Comparison of ENCODE assay signal across 11 cellular contexts in the genomic region with DNA sequence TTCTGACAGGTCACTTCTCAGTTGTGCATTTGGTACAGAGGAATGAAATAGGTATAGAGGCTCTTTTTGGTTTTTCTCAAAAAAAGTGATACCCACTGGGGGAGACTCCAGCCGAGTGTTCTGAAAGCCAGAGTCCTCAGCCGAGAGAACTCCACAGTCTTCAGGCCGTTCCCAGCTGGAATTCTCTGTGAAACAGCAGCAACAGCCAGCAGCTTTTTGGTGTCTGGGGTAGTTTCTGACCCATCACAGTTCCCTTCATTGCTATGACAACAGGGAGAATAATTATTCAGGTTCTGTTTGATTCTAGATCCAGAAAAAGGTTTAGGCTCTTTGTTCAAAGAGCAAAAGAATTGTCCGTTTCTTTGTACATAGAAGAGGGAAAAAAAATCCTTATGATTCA.
DNase-seq lines count a peak whose midpoint lies in the region; ATAC-seq and TF ChIP-seq lines count a peak whose summit lies in the region.
"Had no signal": no experiment of that assay in that cellular context is flagged by ENCODE, and none has a peak within 500 bp of the region (broad histone marks: within the 10 kb centered on the region; RNA-seq: fewer than 3 reads in every experiment).

No MANE protein-coding gene starts in this region.

- in situ Hi-C loops in KBM-7 (cut with MboI; ENCODE audit: low pct_unique_long_range_greater_than_20kb, low sequenced_read_pairs) = no loop called here

- peaks cover 0 to 3% (median 0%) of the 10 kb centered on the region in 3 donors for H3K36me3 Mint-ChIP-seq in immature natural killer cell

- H2AFZ ChIP-seq in HCT116 (ENCODE audit: low read depth, low read length, poor library complexity, severe bottlenecking) = no peak overlapping the region

- peaks cover 19% of the 10 kb centered on the region for H3K79me2 ChIP-seq in HCT116 (ENCODE audit: insufficient read depth, low read length)

- H3K36me3 ChIP-seq in HCT116 (ENCODE audit: control insufficient read depth in 1 of 2, insufficient read depth in 2 of 2, low read length in 2 of 2) (no peaks in the 10 kb centered on the region), body of pancreas (replicated peaks in 1 of 2; ENCODE audit: insufficient read depth in 1 of 2, low read depth in 2 of 2) (no peaks in the 10 kb centered on the region), rectal smooth muscle tissue (ENCODE audit: control insufficient read depth, insufficient read depth, low read length) (no peaks in the 10 kb centered on the region)

- H4K20me1 ChIP-seq in HCT116 (ENCODE audit: insufficient read depth) = peaks cover 7% of the 10 kb centered on the region; the same call in 1 of the 2 replicates

- no peaks in the 10 kb centered on the region for H3K9me2 ChIP-seq in HCT116 (ENCODE audit: insufficient read depth)

- RAD21 ChIA-PET in HCT116 (lab: Charles Lee; ENCODE audit: low non-redundant PET in 1 of 2, low total read pairs in 2 of 2, uncharacterized antibody in 2 of 2, unreplicated experiment in 2 of 2) = no interaction called here

- intact Hi-C loops in HCT116 (cut with micrococcal nuclease) = loop anchor here (2.0 kb wide), 1 partner anchor 54 kb away; no protein-coding TSS in a partner anchor
- intact Hi-C loops in body of pancreas (cut with DNase I) = no loop called here
- intact Hi-C loops in right cardiac atrium (cut with DNase I) = no loop called here

- no TSS peak for BruUV-seq in HCT116 (replicated peaks; lab: Mats Ljungman, UMichigan)

- DNase-seq in HCT116 (ENCODE audit: low read depth, low spot score) (no peak), body of pancreas (no peak), right cardiac atrium (no peak), KBM-7 (no peak), immature natural killer cell (no peak), NCI-H526 treated with DMSO at 0.1 percent for 48 hours (lab: John Stamatoyannopoulos, UW) (no peak)
- DNase-seq in NK-92 treated with Interleukin-12 subunit alpha and Interleukin-12 subunit beta, amount 100 ng/mL, for 24 hours (lab: John Stamatoyannopoulos, UW) = no peak
- DNase-seq: activated naive CD4-positive, alpha-beta T cell treated with anti-CD3 and anti-CD28 coated beads for 36 hours; naive thymus-derived CD4-positive, alpha-beta T cell; stimulated activated CD4-positive, alpha-beta T cell treated with anti-CD3 and anti-CD28 coated beads, Interleukin-4, amount 100 ng/mL, for 1 hour had no signal

- TF ChIP-seq CTCF in HCT116 (IDR thresholded peaks at IDR 0.05 in 2 of 3, conservative IDR thresholded peaks at IDR 0.05 in 1 of 3; ENCODE audit: borderline replicate concordance in 1 of 3, insufficient read depth in 1 of 3, low read depth in 2 of 3, low read length in 2 of 3) (no peak), body of pancreas (IDR thresholded peaks at IDR 0.05) (no peak)

- H3K9me3 Mint-ChIP-seq in immature natural killer cell = no peaks in the 10 kb centered on the region
- H3K9me3 Mint-ChIP-seq: activated naive CD4-positive, alpha-beta T cell treated with anti-CD3 and anti-CD28 coated beads for 36 hours had no signal

- ATAC-seq in HCT116 (peak; percentile 29; the same call in 1 of the 2 replicates), body of pancreas (peak; percentile 13), right cardiac atrium (peak in 1 of 2 donors; percentile 50)
- ATAC-seq: naive thymus-derived CD4-positive, alpha-beta T cell had no signal

- peak overlapping the region; percentile 40 for H3K9ac ChIP-seq in HCT116 (ENCODE audit: low read length)
- H3K9ac ChIP-seq in rectal smooth muscle tissue (ENCODE audit: low read length) = no peak overlapping the region

- no peak for TF ChIP-seq POLR2A in HCT116 (IDR thresholded peaks at IDR 0.05; ENCODE audit: borderline replicate concordance, extremely low read depth, insufficient read depth, insufficient read length)
- TF ChIP-seq POLR2A in body of pancreas (IDR thresholded peaks at IDR 0.05) = no peak

- CTCF ChIA-PET in HCT116 (lab: Charles Lee) = no interaction called here

- TF ChIP-seq RAD21 in HCT116 (IDR thresholded peaks at IDR 0.05; ENCODE audit: low read depth) = no peak

- POLR2A ChIA-PET in HCT116 (lab: Charles Lee) = no interaction called here

- H3K9me3 ChIP-seq in HCT116 (ENCODE audit: control insufficient read depth in 1 of 2, insufficient read depth in 1 of 2, low read depth in 1 of 2, low read length in 2 of 2) (no peaks in the 10 kb centered on the region), body of pancreas (no peaks in the 10 kb centered on the region), right cardiac atrium (ENCODE audit: control insufficient read depth, low read length) (no peaks in the 10 kb centered on the region)

- H3K4me1 Mint-ChIP-seq in immature natural killer cell = no peaks in the 10 kb centered on the region

- H3K4me2 ChIP-seq in HCT116 (ENCODE audit: low read length) = peak overlapping the region; percentile 75

- H3K27ac ChIP-seq in HCT116 (ENCODE audit: low read depth, low read length) = peak overlapping the region; percentile 72
- H3K27ac ChIP-seq in body of pancreas = peak overlapping the region in 3 of 4 donors; percentile 9 to 37 (median 36)
- H3K27ac ChIP-seq in right cardiac atrium (ENCODE audit: low read length) = no peak overlapping the region
- peak overlapping the region; percentile 12 for H3K27ac ChIP-seq in rectal smooth muscle tissue (ENCODE audit: low read depth, low read length)

- H3K27ac Mint-ChIP-seq in immature natural killer cell = no peak overlapping the region
- H3K27ac Mint-ChIP-seq: activated naive CD4-positive, alpha-beta T cell treated with anti-CD3 and anti-CD28 coated beads for 36 hours; naive thymus-derived CD4-positive, alpha-beta T cell had no signal

- H3K4me3 ChIP-seq in HCT116 (replicated peaks in 1 of 2; ENCODE audit: low read depth in 1 of 2, low read length in 2 of 2) = peak overlapping the region; percentile 26 to 45
- H3K4me3 ChIP-seq in body of pancreas = no peak overlapping the region
- H3K4me3 ChIP-seq in right cardiac atrium (ENCODE audit: low read length) = peak overlapping the region; percentile 33
- H3K4me3 ChIP-seq in rectal smooth muscle tissue (ENCODE audit: low read length) = no peak overlapping the region

- WGBS in body of pancreas, 2 donors = 44 to 59% methylated on average over 4 of the region's 4 CpGs
- 57% methylated on average over 4 of the region's 4 CpGs for WGBS in right cardiac atrium

- H3K27me3 ChIP-seq in HCT116 (ENCODE audit: insufficient read depth, low read length) = no peaks in the 10 kb centered on the region
- H3K27me3 ChIP-seq in body of pancreas = no peaks in the 10 kb centered on the region
- H3K27me3 ChIP-seq in right cardiac atrium (ENCODE audit: control insufficient read depth, insufficient read depth) = no peaks in the 10 kb centered on the region
- no peaks in the 10 kb centered on the region for H3K27me3 ChIP-seq in rectal smooth muscle tissue (ENCODE audit: control insufficient read depth, insufficient read depth, low read length)

- H3K4me3 Mint-ChIP-seq in immature natural killer cell = no peak overlapping the region
- H3K4me3 Mint-ChIP-seq: activated naive CD4-positive, alpha-beta T cell treated with anti-CD3 and anti-CD28 coated beads for 36 hours; naive thymus-derived CD4-positive, alpha-beta T cell had no signal

- H3K4me1 ChIP-seq in HCT116 (ENCODE audit: control insufficient read depth in 1 of 2, insufficient read depth in 2 of 2, low read length in 2 of 2) (peaks cover 60 to 78% of the 10 kb centered on the region in 2 experiments), body of pancreas (peaks cover 24% of the 10 kb centered on the region), right cardiac atrium (ENCODE audit: control insufficient read depth, insufficient read depth, low read length) (peaks cover 2% of the 10 kb centered on the region), rectal smooth muscle tissue (ENCODE audit: control insufficient read depth, insufficient read depth, low read length) (peaks cover 13% of the 10 kb centered on the region)

- H3K27me3 Mint-ChIP-seq in immature natural killer cell (ENCODE audit: low read depth in 3 of 3) = peaks cover 8 to 18% (median 12%) of the 10 kb centered on the region in 3 donors

TF ChIP-seq in HCT116, 20 proteins besides CTCF, POLR2A, EP300 and RAD21:
- no peak for TF ChIP-seq EZH2 (IDR thresholded peaks at IDR 0.05)
- TF ChIP-seq ZNF274 (IDR thresholded peaks at IDR 0.05; ENCODE audit: low read depth, low read length) = no peak
- 0 out of 2 replicates have a peak, but pooled peaks have one; percentile 1 for TF ChIP-seq EGR1 (IDR thresholded peaks at IDR 0.05; ENCODE audit: low read depth)
- no peak for TF ChIP-seq SIN3A (IDR thresholded peaks at IDR 0.05; ENCODE audit: low read depth)
- TF ChIP-seq YY1 (IDR thresholded peaks at IDR 0.05; ENCODE audit: extremely low read depth, insufficient replicate concordance, low read depth, low read length) = no peak
- TF ChIP-seq MAX (IDR thresholded peaks at IDR 0.05) = no peak

Comparison
In these comparisons a context has a peak if more than half of its experiments do, and no peak if none do; other contexts are left out.
1. H3K4me3 ChIP-seq: peak in HCT116 (2 of 2) and right cardiac atrium (single experiment); none in body of pancreas (0 of 2) and rectal smooth muscle tissue (single experiment).